13 cellular contexts compared by ENCODE assay signal in genomic region chr2:31216734-31217133, GRCh38. TPM values are rescaled to one million over a fixed set of nuclear protein-coding genes. Genes with fewer than 3 reads are reported as not detected.
A peak's percentile ranks its signal among the peaks of the same experiment; 100 is the strongest.
DNase-seq lines count a peak whose midpoint lies in the region; ATAC-seq and TF ChIP-seq lines count a peak whose summit lies in the region.
"Had no signal": no experiment of that assay in that cellular context is flagged by ENCODE, and none has a peak within 500 bp of the region (broad histone marks: within the 10 kb centered on the region; RNA-seq: fewer than 3 reads in every experiment).

No MANE protein-coding gene starts in this region.

- H3K27me3 Mint-ChIP-seq in memory B cell (no peaks in the 10 kb centered on the region), glutamatergic neuron (ENCODE audit: unreplicated experiment) (no peaks in the 10 kb centered on the region)

- TF ChIP-seq EP300 in stomach (IDR thresholded peaks at IDR 0.05): no peak

- H3K4me3 ChIP-seq in stomach: no peak overlapping the region

- H3K9me3 Mint-ChIP-seq in memory B cell (no peaks in the 10 kb centered on the region), glutamatergic neuron (ENCODE audit: unreplicated experiment) (no peaks in the 10 kb centered on the region)
- H3K9me3 Mint-ChIP-seq: activated CD4-positive, alpha-beta T cell treated with anti-CD3 and anti-CD28 coated beads, Interleukin-2, amount 10 ng/mL, durations not matched to agents 24 days and 14 days; endodermal cell; natural killer cell treated with Interleukin-12 subunit alpha and Interleukin-12 subunit beta and Interleukin-15 and Interleukin-18, amount 100 ng/mL, for 72 hours; stimulated activated naive CD8-positive, alpha-beta T cell treated with anti-CD3 and anti-CD28 coated beads, Interleukin-15, Interleukin-2, amounts not matched to agents 100 ng/mL and 50 ng/mL, for 24 hours had no signal

- peaks cover 0 to 4% (median 0%) of the 10 kb centered on the region in 4 donors for H3K4me1 ChIP-seq in stomach

- H3K27ac Mint-ChIP-seq in memory B cell (peak overlapping the region; percentile 98), glutamatergic neuron (ENCODE audit: unreplicated experiment) (no peak overlapping the region)
- H3K27ac Mint-ChIP-seq: activated CD4-positive, alpha-beta T cell treated with anti-CD3 and anti-CD28 coated beads, Interleukin-2, amount 10 ng/mL, durations not matched to agents 24 days and 14 days; endodermal cell; natural killer cell treated with Interleukin-12 subunit alpha and Interleukin-12 subunit beta and Interleukin-15 and Interleukin-18, amount 100 ng/mL, for 72 hours; stimulated activated naive CD8-positive, alpha-beta T cell treated with anti-CD3 and anti-CD28 coated beads, Interleukin-15, Interleukin-2, amounts not matched to agents 100 ng/mL and 50 ng/mL, for 24 hours had no signal

- no peaks in the 10 kb centered on the region for H3K36me3 Mint-ChIP-seq in memory B cell
- H3K36me3 Mint-ChIP-seq in glutamatergic neuron (ENCODE audit: unreplicated experiment): no peaks in the 10 kb centered on the region
- H3K36me3 Mint-ChIP-seq: natural killer cell treated with Interleukin-12 subunit alpha and Interleukin-12 subunit beta and Interleukin-15 and Interleukin-18, amount 100 ng/mL, for 72 hours had no signal

- no peak overlapping the region for H3K27ac ChIP-seq in stomach

- TF ChIP-seq CTCF in stomach (IDR thresholded peaks at IDR 0.05) (no peak), glutamatergic neuron (IDR thresholded peaks at IDR 0.05; ENCODE audit: partially characterized antibody, unreplicated experiment) (no peak)

- H3K27me3 ChIP-seq in stomach: peaks cover 0 to 10% (median 0%) of the 10 kb centered on the region in 3 donors

- H3K4me1 Mint-ChIP-seq in memory B cell (peaks cover 72% of the 10 kb centered on the region), glutamatergic neuron (ENCODE audit: low read depth, unreplicated experiment) (no peaks in the 10 kb centered on the region)

- DNase-seq in memory B cell (ENCODE audit: low spot score in 2 of 2): no peak
- no peak for DNase-seq in SHP77 (lab: John Stamatoyannopoulos, UW)
- DNase-seq in stomach: no peak
- DNase-seq in glutamatergic neuron: no peak
- DNase-seq: activated CD4-positive, alpha-beta T cell treated with anti-CD3 and anti-CD28 coated beads, Interleukin-2, amount 10 ng/mL, durations not matched to agents 24 days and 14 days; amniotic stem cell; endodermal cell had no signal

- TF ChIP-seq POLR2A in stomach (IDR thresholded peaks at IDR 0.05): no peak

- 55 to 74% (median 70%) methylated on average over 4 to 5 of the region's 5 CpGs for WGBS in stomach, 5 donors

- H3K4me3 Mint-ChIP-seq in memory B cell (no peak overlapping the region), glutamatergic neuron (ENCODE audit: unreplicated experiment) (no peak overlapping the region)
- H3K4me3 Mint-ChIP-seq: activated CD4-positive, alpha-beta T cell treated with anti-CD3 and anti-CD28 coated beads, Interleukin-2, amount 10 ng/mL, durations not matched to agents 24 days and 14 days; endodermal cell; stimulated activated naive CD8-positive, alpha-beta T cell treated with anti-CD3 and anti-CD28 coated beads, Interleukin-15, Interleukin-2, amounts not matched to agents 100 ng/mL and 50 ng/mL, for 24 hours had no signal

- no peaks in the 10 kb centered on the region for H3K9me3 ChIP-seq in stomach

- no peaks in the 10 kb centered on the region for H3K36me3 ChIP-seq in stomach

- intact Hi-C loops in stomach (cut with DNase I; ENCODE audit: low total_unique reads): no loop called here

- peak; percentile 44 for ATAC-seq in GM18870 (IDR thresholded peaks at IDR 0.05; ENCODE audit: unreplicated experiment)
- ATAC-seq in GM21526 (IDR thresholded peaks at IDR 0.05; ENCODE audit: low FRiP score, unreplicated experiment): peak; percentile 49
- peak; percentile 53 for ATAC-seq in HG03175 (IDR thresholded peaks at IDR 0.05; ENCODE audit: unreplicated experiment)
- no peak for ATAC-seq in memory B cell (ENCODE audit: low read depth)
- no peak for ATAC-seq in HG02759 (IDR thresholded peaks at IDR 0.05; ENCODE audit: unreplicated experiment)

RNA-seq across cellular contexts. Expression of gene CAPN14, which starts 0.6 kb away (rescaled TPM):
- total RNA-seq in stomach (1 to 10 TPM in 1 of 5 donors, not detected in 4; 1.3 TPM), glutamatergic neuron (ENCODE audit: unreplicated experiment) (0.25 TPM)
- polyA plus RNA-seq in stomach: 10 to 100 TPM in 1 of 3 donors, under 1 TPM in 1, not detected in 1; 0.06 to 66.0 TPM

RNA-seq across cellular contexts. Expression of gene EHD3, which starts 17.2 kb away (rescaled TPM):
- total RNA-seq in stomach (1 to 10 TPM in 3 of 5 donors, under 1 TPM in 2; 0.45 to 4.0 (median 1.7) TPM), glutamatergic neuron (ENCODE audit: unreplicated experiment) (11.5 TPM)
- polyA plus RNA-seq in stomach: 1 to 10 TPM; 4.0 to 7.5 (median 6.3) TPM

Comparison
In these comparisons a context has a peak if more than half of its experiments do, and no peak if none do; other contexts are left out.
1. ATAC-seq: peak in GM18870 (single experiment), GM21526 (single experiment) and HG03175 (single experiment); none in memory B cell (single experiment) and HG02759 (single experiment).